In genomic region chr5:93151896-93152295, GRCh38 we compare ENCODE assay signal across 31 cellular contexts.
DNase-seq lines count a peak whose midpoint lies in the region; ATAC-seq and TF ChIP-seq lines count a peak whose summit lies in the region.
"Had no signal": no experiment of that assay in that cellular context is flagged by ENCODE, and none has a peak within 500 bp of the region (broad histone marks: within the 10 kb centered on the region; RNA-seq: fewer than 3 reads in every experiment).

No MANE protein-coding gene starts in this region.

- ATAC-seq in foreskin keratinocyte (peak; percentile 45), GM21786 (IDR thresholded peaks at IDR 0.05; ENCODE audit: unreplicated experiment) (no peak)
- ATAC-seq: activated T-helper 17 cell treated with anti-CD3 and anti-CD28 coated beads, Interleukin-2, amount 50 U/mL, for 72 hours; left lobe of liver; natural killer cell; right cardiac atrium; WTC11 had no signal

- no peak for TF ChIP-seq CTCF in foreskin keratinocyte (conservative IDR thresholded peaks at IDR 0.05)
- TF ChIP-seq CTCF in smooth muscle cell (IDR thresholded peaks at IDR 0.05; ENCODE audit: borderline replicate concordance, insufficient read depth, poor library complexity, severe bottlenecking): no peak

- no peak overlapping the region for H3K27ac ChIP-seq in foreskin keratinocyte
- no peak overlapping the region for H3K27ac ChIP-seq in smooth muscle cell (ENCODE audit: low read depth)
- H3K27ac ChIP-seq: parathyroid adenoma, stomach, upper lobe of left lung had no signal

- no peak overlapping the region for H3K9ac ChIP-seq in adipocyte (ENCODE audit: low read length)
- H3K9ac ChIP-seq in smooth muscle cell (ENCODE audit: low read depth): no peak overlapping the region
- H3K9ac ChIP-seq: parathyroid adenoma had no signal

- no peaks in the 10 kb centered on the region for H4K20me1 ChIP-seq in smooth muscle cell (ENCODE audit: low read depth)

- H3K79me2 ChIP-seq in smooth muscle cell (ENCODE audit: low read depth): no peaks in the 10 kb centered on the region
- H3K79me2 ChIP-seq: parathyroid adenoma had no signal

- H3F3A ChIP-seq in smooth muscle cell (ENCODE audit: low read depth): no peaks in the 10 kb centered on the region

- H3K9me3 ChIP-seq in MG63 (peaks cover 8% of the 10 kb centered on the region; the same call in 1 of the 2 replicates), adipocyte (ENCODE audit: control insufficient read depth, low read length) (no peaks in the 10 kb centered on the region), smooth muscle cell (replicated peaks; ENCODE audit: low read depth) (no peaks in the 10 kb centered on the region)
- H3K9me3 ChIP-seq: stomach, upper lobe of left lung had no signal

- WGBS in smooth muscle cell (ENCODE audit: low lambda C conversion rate): 80% methylated on average over 5 of the region's 5 CpGs

- H3K4me1 ChIP-seq in adipocyte (ENCODE audit: control insufficient read depth, insufficient read depth, low read length) (peaks cover 18% of the 10 kb centered on the region), foreskin keratinocyte (peaks cover 18% of the 10 kb centered on the region), smooth muscle cell (ENCODE audit: low read depth) (peaks cover 14% of the 10 kb centered on the region)
- H3K4me1 ChIP-seq: parathyroid adenoma, upper lobe of left lung had no signal

- DNase-seq in MG63 (no peak), adipocyte (ENCODE audit: low read depth) (peak; percentile 15), foreskin keratinocyte (peak in 1 of 2 donors; percentile 37), smooth muscle cell (lab: John Stamatoyannopoulos, UW; ENCODE audit: unreplicated experiment) (no peak), ureter (ENCODE audit: low spot score) (no peak), SW480 (ENCODE audit: low spot score) (no peak)
- DNase-seq in stimulated activated naive CD4-positive, alpha-beta T cell treated with Interleukin-2 at 50 U/mL for 16 hours (lab: John Stamatoyannopoulos, UW): no peak
- DNase-seq: activated CD4-positive, alpha-beta T cell treated with anti-CD3 and anti-CD28 coated beads, Interleukin-2, amount 50 U/mL, for 4 hours; activated CD8-positive, alpha-beta memory T cell treated with anti-CD3 and anti-CD28 coated beads, Interleukin-2, amount 50 U/mL, for 4 hours; activated naive CD8-positive, alpha-beta T cell treated with anti-CD3 and anti-CD28 coated beads for 36 hours; CD4-positive, alpha-beta memory T cell; cerebellar nuclear complex; DMS 273 treated with DMSO at 0.1 percent for 48 hours; erythroblast; hippocampal formation; immature natural killer cell; MM.1S; natural killer cell; NCI-H1436 treated with DMSO at 0.1 percent for 48 hours; NCI-H510A treated with DMSO at 0.1 percent for 48 hours; NK-92 treated with Interleukin-12 subunit alpha and Interleukin-12 subunit beta, amount 100 ng/mL, for 24 hours; right cardiac atrium; stimulated activated CD4-positive, alpha-beta T cell treated with anti-CD3 and anti-CD28 coated beads, Interleukin-15, amount 100 ng/mL, for 24 hours; stomach; T-helper 9 cell; upper lobe of left lung had no signal

- H3K36me3 ChIP-seq in MG63 (no peaks in the 10 kb centered on the region), adipocyte (ENCODE audit: control insufficient read depth, insufficient read depth, low read length, severe bottlenecking) (no peaks in the 10 kb centered on the region), smooth muscle cell (ENCODE audit: low read depth) (no peaks in the 10 kb centered on the region)
- H3K36me3 ChIP-seq: stomach, upper lobe of left lung had no signal

- peak overlapping the region; percentile 33 for H3K4me3 ChIP-seq in MG63
- no peak overlapping the region for H3K4me3 ChIP-seq in adipocyte (ENCODE audit: low read length)
- H3K4me3 ChIP-seq in smooth muscle cell: no peak overlapping the region
- H3K4me3 ChIP-seq: upper lobe of left lung had no signal

- no peaks in the 10 kb centered on the region for H3K27me3 ChIP-seq in MG63
- H3K27me3 ChIP-seq in adipocyte (replicated peaks; ENCODE audit: control insufficient read depth, insufficient read depth, low read length): no peaks in the 10 kb centered on the region
- no peaks in the 10 kb centered on the region for H3K27me3 ChIP-seq in foreskin keratinocyte
- no peaks in the 10 kb centered on the region for H3K27me3 ChIP-seq in smooth muscle cell (ENCODE audit: low read depth)
- H3K27me3 ChIP-seq: stomach, upper lobe of left lung had no signal

- peak overlapping the region; percentile 16 for H2AFZ ChIP-seq in smooth muscle cell (ENCODE audit: low read depth)
- H2AFZ ChIP-seq: parathyroid adenoma had no signal

- H3K4me2 ChIP-seq in smooth muscle cell: no peak overlapping the region
